Comparison of ENCODE assay signal across 8 cellular contexts in genomic region chr19:41871573-41872383, GRCh38. TPM values are rescaled to one million over a fixed set of nuclear protein-coding genes. Genes with fewer than 3 reads are reported as not detected.
DNase-seq lines count a peak whose midpoint lies in the region; ATAC-seq and TF ChIP-seq lines count a peak whose summit lies in the region.

No MANE protein-coding gene starts in this region.

- H3K36me3 Mint-ChIP-seq in activated naive CD4-positive, alpha-beta T cell treated with anti-CD3 and anti-CD28 coated beads for 36 hours (ENCODE audit: low read depth): peaks cover 42% of the 10 kb centered on the region

- H3K79me2 ChIP-seq in OCI-LY3 (ENCODE audit: low read length): peaks cover 23% of the 10 kb centered on the region

- H3K27me3 Mint-ChIP-seq in activated naive CD4-positive, alpha-beta T cell treated with anti-CD3 and anti-CD28 coated beads for 36 hours (ENCODE audit: low read depth): no peaks in the 10 kb centered on the region

- TF ChIP-seq CTCF in OCI-LY3 (IDR thresholded peaks at IDR 0.05; ENCODE audit: low read depth, low read length): no peak
- TF ChIP-seq CTCF in neutrophil (IDR thresholded peaks at IDR 0.05): no peak

- H3K9me3 ChIP-seq in OCI-LY3 (ENCODE audit: insufficient read depth, low read length) (peaks cover 4% of the 10 kb centered on the region; the same call in 1 of the 2 replicates), neutrophil (no peaks in the 10 kb centered on the region)

- CTCF ChIA-PET in activated naive CD4-positive, alpha-beta T cell treated with anti-CD3 and anti-CD28 coated beads for 36 hours (lab: Charles Lee): interaction anchor here (1.2 to 6.2 kb wide), 9 partner anchors 11 to 85 kb away, joined by 3 to 68 read pairs (median 19); partner anchors contain the start of genes ARHGEF1 and RPS19

- H3K9me3 Mint-ChIP-seq in activated naive CD4-positive, alpha-beta T cell treated with anti-CD3 and anti-CD28 coated beads for 36 hours: no peaks in the 10 kb centered on the region

- H3K4me3 ChIP-seq in OCI-LY3 (ENCODE audit: low read length) (no peak overlapping the region), neutrophil (ENCODE audit: low read depth in 1 of 2, low read length in 1 of 2) (peak overlapping the region; percentile 1 to 15)

- peak; percentile 92 for DNase-seq in GF-D8 (lab: John Stamatoyannopoulos, UW)
- DNase-seq in activated naive CD4-positive, alpha-beta T cell treated with anti-CD3 and anti-CD28 coated beads for 36 hours: peak; percentile 89
- DNase-seq in NCI-H2196 treated with DMSO at 0.1 percent for 48 hours (lab: John Stamatoyannopoulos, UW; ENCODE audit: unreplicated experiment): no peak

- H3K27ac ChIP-seq in OCI-LY3 (ENCODE audit: low read length) (peak overlapping the region; percentile 70), neutrophil (peak overlapping the region; percentile 80)

- no peak overlapping the region for H3K4me2 ChIP-seq in OCI-LY3 (ENCODE audit: low read length)

- H3K36me3 ChIP-seq in OCI-LY3 (replicated peaks; ENCODE audit: low read depth, low read length) (peaks cover 42% of the 10 kb centered on the region), neutrophil (no peaks in the 10 kb centered on the region)

- peaks cover 72% of the 10 kb centered on the region for H3K4me1 Mint-ChIP-seq in activated naive CD4-positive, alpha-beta T cell treated with anti-CD3 and anti-CD28 coated beads for 36 hours (ENCODE audit: low read depth)

- no peak overlapping the region for H3K9ac ChIP-seq in OCI-LY3 (ENCODE audit: low read length)

- no peaks in the 10 kb centered on the region for H3K27me3 ChIP-seq in OCI-LY3 (ENCODE audit: low read depth, low read length)
- H3K27me3 ChIP-seq in neutrophil: no peaks in the 10 kb centered on the region

- H2AFZ ChIP-seq in OCI-LY3 (ENCODE audit: low read depth, low read length): no peak overlapping the region

- H4K20me1 ChIP-seq in OCI-LY3 (ENCODE audit: insufficient read depth, low read length): peaks cover 58% of the 10 kb centered on the region

- H3K27ac Mint-ChIP-seq in activated naive CD4-positive, alpha-beta T cell treated with anti-CD3 and anti-CD28 coated beads for 36 hours: peak overlapping the region; percentile 96

- peak overlapping the region; percentile 37 for H3K4me3 Mint-ChIP-seq in activated naive CD4-positive, alpha-beta T cell treated with anti-CD3 and anti-CD28 coated beads for 36 hours

- peak; percentile 52 for ATAC-seq in GM21825 (IDR thresholded peaks at IDR 0.05; ENCODE audit: unreplicated experiment)
- no peak for ATAC-seq in GM19328 (IDR thresholded peaks at IDR 0.05; ENCODE audit: unreplicated experiment)
- no peak for ATAC-seq in GM19023 (IDR thresholded peaks at IDR 0.05; ENCODE audit: unreplicated experiment)

- intact Hi-C loops in activated naive CD4-positive, alpha-beta T cell treated with anti-CD3 and anti-CD28 coated beads for 36 hours (cut with micrococcal nuclease): loop anchor here (1.0 kb wide), 2 partner anchors 11 to 16 kb away; partner anchors contain the start of gene RPS19

- H3K4me1 ChIP-seq in OCI-LY3 (ENCODE audit: low read length) (peaks cover 61% of the 10 kb centered on the region), neutrophil (ENCODE audit: control insufficient read depth in 1 of 2, insufficient read depth in 1 of 2, low read depth in 1 of 2, low read length in 1 of 2) (peaks cover 54 to 61% of the 10 kb centered on the region in 2 experiments)

RNA-seq across cellular contexts. Expression of gene CD79A, which starts 5.3 kb away (rescaled TPM):
- 1 to 10 TPM; 2.5 to 2.7 TPM for total RNA-seq in activated naive CD4-positive, alpha-beta T cell treated with anti-CD3 and anti-CD28 coated beads for 36 hours

RNA-seq across cellular contexts. Expression of gene ARHGEF1, which starts 11.2 kb away (rescaled TPM):
- 100 to 1,000 TPM; 246 to 260 TPM for total RNA-seq in activated naive CD4-positive, alpha-beta T cell treated with anti-CD3 and anti-CD28 coated beads for 36 hours

RNA-seq across cellular contexts. Expression of gene RPS19, which starts 11.7 kb away (rescaled TPM):
- total RNA-seq in activated naive CD4-positive, alpha-beta T cell treated with anti-CD3 and anti-CD28 coated beads for 36 hours: 1,000 to 10,000 TPM; 4,092 to 4,109 TPM

RNA-seq across cellular contexts. Expression of gene DMRTC2, which starts 26.9 kb away (rescaled TPM):
- total RNA-seq in activated naive CD4-positive, alpha-beta T cell treated with anti-CD3 and anti-CD28 coated beads for 36 hours: not detected

RNA-seq across cellular contexts. Expression of gene LYPD4, which starts 27.3 kb away (rescaled TPM):
- total RNA-seq in activated naive CD4-positive, alpha-beta T cell treated with anti-CD3 and anti-CD28 coated beads for 36 hours: not detected
